In the genomic region with DNA sequence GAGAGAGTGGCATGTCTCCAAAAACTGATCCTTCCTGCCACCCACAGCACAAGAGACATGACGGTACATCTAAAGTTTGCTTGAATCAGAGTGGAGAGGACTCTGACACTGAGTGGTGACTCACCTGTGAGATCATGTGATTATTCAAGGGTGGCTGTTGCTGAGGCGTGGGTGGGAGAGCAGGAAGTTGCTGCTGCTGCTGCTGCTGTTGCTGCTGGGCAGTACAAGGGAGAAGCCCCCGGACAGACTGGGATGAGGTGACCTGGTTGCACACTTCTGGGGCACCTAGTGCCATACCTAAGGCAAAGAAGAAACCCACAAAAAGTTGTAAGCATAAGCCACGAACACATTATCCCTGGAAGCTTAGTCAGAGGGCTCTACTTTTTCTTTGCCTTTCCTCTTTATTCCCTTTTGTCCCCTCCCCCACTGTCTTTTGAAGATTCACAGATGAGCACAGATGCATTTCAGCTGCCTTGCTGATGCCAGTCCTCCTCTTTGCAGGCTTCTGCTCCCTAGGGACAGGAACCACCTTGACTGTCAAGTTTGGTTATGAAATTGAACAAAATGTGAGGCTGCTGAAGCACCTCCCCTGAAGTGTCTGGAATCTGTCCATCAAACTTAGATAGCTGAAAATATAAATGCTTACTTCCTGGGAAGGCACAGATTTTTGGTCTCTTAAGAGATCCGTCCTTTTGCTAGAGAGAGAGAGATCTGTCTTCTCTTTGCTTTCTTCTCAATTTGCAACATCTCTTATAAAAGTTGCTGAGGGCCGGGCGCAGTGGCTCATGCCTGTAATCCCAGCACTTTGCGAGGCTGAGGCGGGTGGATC, we compare ENCODE assay signal across 8 cellular contexts. TPM values are rescaled to one million over a fixed set of nuclear protein-coding genes. Genes with fewer than 3 reads are reported as not detected.
DNase-seq lines count a peak whose midpoint lies in the region; ATAC-seq and TF ChIP-seq lines count a peak whose summit lies in the region.

No MANE protein-coding gene starts in this region.

- H3K36me3 ChIP-seq in thyroid gland (peaks cover 10 to 20% of the 10 kb centered on the region in 2 donors), WERI-Rb-1 (peaks cover 37% of the 10 kb centered on the region)

- 74 to 75% methylated on average over 9 of the region's 9 CpGs for WGBS in thyroid gland, 2 donors

- H3K27me3 ChIP-seq in dorsolateral prefrontal cortex (no peaks in the 10 kb centered on the region), thyroid gland (no peaks in the 10 kb centered on the region), WERI-Rb-1 (ENCODE audit: insufficient read depth, low read depth, severe bottlenecking) (no peaks in the 10 kb centered on the region)

- TF ChIP-seq CTCF in dorsolateral prefrontal cortex (IDR thresholded peaks at IDR 0.05 in 54 of 56, conservative IDR thresholded peaks at IDR 0.05 in 2 of 56; ENCODE audit: low read depth in 1 of 56, partially characterized antibody in 56 of 56) = no peak
- no peak for TF ChIP-seq CTCF in thyroid gland (IDR thresholded peaks at IDR 0.05)
- TF ChIP-seq CTCF in WERI-Rb-1 (IDR thresholded peaks at IDR 0.05; ENCODE audit: low read depth, low read length) = no peak

- peak; percentile 68 for DNase-seq in GM04503 (ENCODE audit: low read depth)
- peak; percentile 42 for DNase-seq in Jurkat, Clone E6-1 (ENCODE audit: low read depth, low spot score)
- DNase-seq in activated CD4-positive, alpha-beta T cell treated with anti-CD3 and anti-CD28 coated beads for 48 hours = peak; percentile 83
- DNase-seq in dorsolateral prefrontal cortex = peak in 7 of 10 donors; percentile 43 to 77 (median 57)
- DNase-seq in non-pigmented ciliary epithelial cell (ENCODE audit: low read depth) = peak; percentile 95
- DNase-seq in thyroid gland = peak; percentile 61 to 73
- no peak for DNase-seq in WERI-Rb-1

- H3K27ac ChIP-seq in dorsolateral prefrontal cortex = peak overlapping the region in 42 of 59 donors; percentile 1 to 78 (median 50)
- H3K27ac ChIP-seq in thyroid gland = peak overlapping the region; percentile 25 to 63 (median 56)
- H3K27ac ChIP-seq in WERI-Rb-1 = no peak overlapping the region

- intact Hi-C loops in dorsolateral prefrontal cortex (cut with DNase I) = no loop called here
- intact Hi-C loops in thyroid gland (cut with DNase I) = no loop called here

- H3K4me3 ChIP-seq in Jurkat, Clone E6-1 (ENCODE audit: low read length) = no peak overlapping the region
- no peak overlapping the region for H3K4me3 ChIP-seq in dorsolateral prefrontal cortex
- no peak overlapping the region for H3K4me3 ChIP-seq in thyroid gland (replicated peaks in 1 of 3)
- no peak overlapping the region for H3K4me3 ChIP-seq in WERI-Rb-1 (ENCODE audit: low read depth, low read length)

- H3K4me1 ChIP-seq in thyroid gland = peaks cover 0 to 9% of the 10 kb centered on the region in 2 donors

- TF ChIP-seq POLR2A in thyroid gland (IDR thresholded peaks at IDR 0.05) = no peak

- ATAC-seq in GM21737 (IDR thresholded peaks at IDR 0.05; ENCODE audit: unreplicated experiment) = peak; percentile 78

- H3K9me3 ChIP-seq in thyroid gland (no peaks in the 10 kb centered on the region), WERI-Rb-1 (ENCODE audit: severe bottlenecking) (no peaks in the 10 kb centered on the region)

RNA-seq across cellular contexts. Expression of a gene that starts 29.5 kb away (rescaled TPM):
- 9.1 TPM for polyA plus RNA-seq in Jurkat, Clone E6-1 (2012; ENCODE audit: insufficient read depth, insufficient read length)
- total RNA-seq in dorsolateral prefrontal cortex (1 to 10 TPM in 116 of 120 experiments, under 1 TPM in 4; 0.70 to 7.1 (median 2.8) TPM), thyroid gland (1 to 10 TPM in 2 of 4 donors, under 1 TPM in 1, not detected in 1; 0.88 to 7.3 (median 3.0) TPM)

RNA-seq across cellular contexts. Expression of a gene that starts 50.9 kb away (rescaled TPM):
- 205 TPM for polyA plus RNA-seq in Jurkat, Clone E6-1 (2012; ENCODE audit: insufficient read depth, insufficient read length)
- total RNA-seq in dorsolateral prefrontal cortex (10 to 100 TPM; 16.2 to 50.9 (median 31.5) TPM), thyroid gland (10 to 100 TPM; 34.0 to 58.4 (median 49.8) TPM)
